ENCODE assay signal across 8 cellular contexts in genomic region chrX:103533428-103534216, GRCh38. TPM values are rescaled to one million over a fixed set of nuclear protein-coding genes. Genes with fewer than 3 reads are reported as not detected.
DNase-seq lines count a peak whose midpoint lies in the region; ATAC-seq and TF ChIP-seq lines count a peak whose summit lies in the region.

No MANE protein-coding gene starts in this region.

- no peaks in the 10 kb centered on the region for H3K27me3 ChIP-seq in OCI-LY1 (ENCODE audit: insufficient read depth, low read length)
- H3K27me3 ChIP-seq in fibroblast of lung (ENCODE audit: control insufficient read depth, insufficient read depth, low read length), result no peaks in the 10 kb centered on the region
- H3K27me3 ChIP-seq in naive thymus-derived CD4-positive, alpha-beta T cell (ENCODE audit: control insufficient read depth in 2 of 2, insufficient read depth in 2 of 2, low read length in 2 of 2), result no peaks in the 10 kb centered on the region

- H3K27me3 Mint-ChIP-seq in naive thymus-derived CD4-positive, alpha-beta T cell, result peaks cover 0 to 5% (median 0%) of the 10 kb centered on the region in 5 donors

- peaks cover 0 to 5% (median 3%) of the 10 kb centered on the region in 7 donors for H3K4me1 Mint-ChIP-seq in naive thymus-derived CD4-positive, alpha-beta T cell
- H3K4me1 Mint-ChIP-seq in stimulated activated effector memory CD8-positive, alpha-beta T cell treated with anti-CD3 and anti-CD28 coated beads, Interleukin-12 subunit alpha, Interleukin-12 subunit beta, amount 100 ng/mL, for 72 hours, result peaks cover 4% of the 10 kb centered on the region

- H3K36me3 ChIP-seq in OCI-LY1 (ENCODE audit: insufficient read depth, low read length) (no peaks in the 10 kb centered on the region), fibroblast of lung (ENCODE audit: control insufficient read depth, insufficient read depth, low read length) (no peaks in the 10 kb centered on the region)
- H3K36me3 ChIP-seq in naive thymus-derived CD4-positive, alpha-beta T cell (ENCODE audit: control insufficient read depth in 2 of 3, insufficient read depth in 3 of 3, low read length in 3 of 3), result no peaks in the 10 kb centered on the region

- no peaks in the 10 kb centered on the region for H3K9me3 ChIP-seq in OCI-LY1 (ENCODE audit: low read length)
- H3K9me3 ChIP-seq in fibroblast of lung (ENCODE audit: control insufficient read depth, insufficient read depth, low read depth, low read length), result no peaks in the 10 kb centered on the region
- no peaks in the 10 kb centered on the region for H3K9me3 ChIP-seq in naive thymus-derived CD4-positive, alpha-beta T cell (ENCODE audit: control insufficient read depth in 2 of 3, low read length in 3 of 3)

- TF ChIP-seq CTCF in GM12874 (IDR thresholded peaks at IDR 0.05; ENCODE audit: insufficient read depth, low read depth, low read length) (peak; percentile 61), OCI-LY1 (IDR thresholded peaks at IDR 0.05; ENCODE audit: low read length) (peak; percentile 56), fibroblast of lung (conservative IDR thresholded peaks at IDR 0.05 in 1 of 2, IDR thresholded peaks at IDR 0.05 in 1 of 2; ENCODE audit: low read depth in 1 of 2, low read length in 2 of 2) (peak; percentile 67 to 76)

- ATAC-seq in HG03520 (IDR thresholded peaks at IDR 0.05; ENCODE audit: unreplicated experiment) (peak; percentile 75), HG03460 (IDR thresholded peaks at IDR 0.05; ENCODE audit: unreplicated experiment) (no peak)
- ATAC-seq in naive thymus-derived CD4-positive, alpha-beta T cell, result peak; percentile 72
- ATAC-seq in stimulated activated effector memory CD8-positive, alpha-beta T cell treated with anti-CD3 and anti-CD28 coated beads, Interleukin-12 subunit alpha, Interleukin-12 subunit beta, amount 100 ng/mL, for 72 hours, result peak; percentile 42

- POLR2A ChIA-PET in naive thymus-derived CD4-positive, alpha-beta T cell (lab: Charles Lee), result no interaction called here

- H3K4me2 ChIP-seq in OCI-LY1 (ENCODE audit: low read length), result no peak overlapping the region
- peak overlapping the region; percentile 78 for H3K4me2 ChIP-seq in fibroblast of lung (ENCODE audit: extremely low read depth, insufficient read depth, low read length)

- H3K27ac ChIP-seq in OCI-LY1 (ENCODE audit: low read depth, low read length, poor library complexity, severe bottlenecking) (no peak overlapping the region), fibroblast of lung (ENCODE audit: insufficient read depth, low read length) (no peak overlapping the region)
- no peak overlapping the region for H3K27ac ChIP-seq in naive thymus-derived CD4-positive, alpha-beta T cell (ENCODE audit: low read depth, low read length)

- peak overlapping the region; percentile 62 to 84 (median 74) for H3K4me3 Mint-ChIP-seq in naive thymus-derived CD4-positive, alpha-beta T cell
- H3K4me3 Mint-ChIP-seq in stimulated activated effector memory CD8-positive, alpha-beta T cell treated with anti-CD3 and anti-CD28 coated beads, Interleukin-12 subunit alpha, Interleukin-12 subunit beta, amount 100 ng/mL, for 72 hours, result peak overlapping the region; percentile 47

- intact Hi-C loops in naive thymus-derived CD4-positive, alpha-beta T cell (cut with micrococcal nuclease), result loop anchor here (1.0 to 10.0 kb wide), 7 partner anchors 91 to 408 kb away; partner anchors contain the start of genes MORF4L2 (in 1 of the 2) and TCEAL1 (in 1 of the 2)

- H3K4me1 ChIP-seq in OCI-LY1 (ENCODE audit: insufficient read depth, low read length, severe bottlenecking) (no peaks in the 10 kb centered on the region), fibroblast of lung (ENCODE audit: control insufficient read depth, extremely low read depth, insufficient read depth, low read length) (peaks cover 5% of the 10 kb centered on the region)
- no peaks in the 10 kb centered on the region for H3K4me1 ChIP-seq in naive thymus-derived CD4-positive, alpha-beta T cell (ENCODE audit: control insufficient read depth in 2 of 2, insufficient read depth in 2 of 2, low read length in 2 of 2)

- no peaks in the 10 kb centered on the region for H3K36me3 Mint-ChIP-seq in naive thymus-derived CD4-positive, alpha-beta T cell
- no peaks in the 10 kb centered on the region for H3K36me3 Mint-ChIP-seq in stimulated activated effector memory CD8-positive, alpha-beta T cell treated with anti-CD3 and anti-CD28 coated beads, Interleukin-12 subunit alpha, Interleukin-12 subunit beta, amount 100 ng/mL, for 72 hours

- H2AFZ ChIP-seq in OCI-LY1 (ENCODE audit: low read length) (no peak overlapping the region), fibroblast of lung (ENCODE audit: low read length) (peak overlapping the region; percentile 79)

- H3K4me3 ChIP-seq in OCI-LY1 (ENCODE audit: low read depth, low read length, poor library complexity, severe bottlenecking) (no peak overlapping the region), fibroblast of lung (replicated peaks in 1 of 4; ENCODE audit: control extremely low read depth in 1 of 4, insufficient read depth in 1 of 4, low read depth in 3 of 4, low read length in 4 of 4) (peak overlapping the region; percentile 15 to 54 (median 36))
- H3K4me3 ChIP-seq in naive thymus-derived CD4-positive, alpha-beta T cell (ENCODE audit: low read length), result peak overlapping the region; percentile 46

- H4K20me1 ChIP-seq in OCI-LY1 (ENCODE audit: insufficient read depth, low read length) (no peaks in the 10 kb centered on the region), fibroblast of lung (ENCODE audit: control insufficient read depth, extremely low read depth, insufficient read depth, low read length) (no peaks in the 10 kb centered on the region)

- H3K9me3 Mint-ChIP-seq in naive thymus-derived CD4-positive, alpha-beta T cell, result no peaks in the 10 kb centered on the region
- H3K9me3 Mint-ChIP-seq in stimulated activated effector memory CD8-positive, alpha-beta T cell treated with anti-CD3 and anti-CD28 coated beads, Interleukin-12 subunit alpha, Interleukin-12 subunit beta, amount 100 ng/mL, for 72 hours, result no peaks in the 10 kb centered on the region

- CTCF ChIA-PET in naive thymus-derived CD4-positive, alpha-beta T cell (lab: Charles Lee), result interaction anchor here (0.7 to 1.6 kb wide), 3 partner anchors 9 to 285 kb away, joined by 3 to 5 read pairs (median 3); no protein-coding TSS in a partner anchor

- H3K79me2 ChIP-seq in OCI-LY1 (ENCODE audit: insufficient read depth, low read length), result no peaks in the 10 kb centered on the region
- no peaks in the 10 kb centered on the region for H3K79me2 ChIP-seq in fibroblast of lung (ENCODE audit: control insufficient read depth, insufficient read depth, low read length)

- DNase-seq in activated T-helper 1 cell treated with Interleukin-2 at 50 U/mL for 16 hours (ENCODE audit: low read depth) (peak; percentile 36), fibroblast of lung (ENCODE audit: low read depth in 2 of 2) (peak; percentile 44 to 77)
- peak; percentile 29 to 70 (median 53) for DNase-seq in naive thymus-derived CD4-positive, alpha-beta T cell
- DNase-seq in stimulated activated effector memory CD8-positive, alpha-beta T cell treated with anti-CD3 and anti-CD28 coated beads, Interleukin-12 subunit alpha, Interleukin-12 subunit beta, amount 100 ng/mL, for 72 hours (ENCODE audit: low spot score in 2 of 2), result peak; percentile 42 to 77

- H3K27ac Mint-ChIP-seq in naive thymus-derived CD4-positive, alpha-beta T cell, result peak overlapping the region in 2 of 9 donors; percentile 38 to 73
- H3K27ac Mint-ChIP-seq in stimulated activated effector memory CD8-positive, alpha-beta T cell treated with anti-CD3 and anti-CD28 coated beads, Interleukin-12 subunit alpha, Interleukin-12 subunit beta, amount 100 ng/mL, for 72 hours, result no peak overlapping the region

- no peaks in the 10 kb centered on the region for H3F3A ChIP-seq in OCI-LY1 (ENCODE audit: insufficient read depth, low read length)

- no peak overlapping the region for H3K9ac ChIP-seq in OCI-LY1 (ENCODE audit: low read length)
- H3K9ac ChIP-seq in fibroblast of lung (ENCODE audit: insufficient read depth, low read length), result peak overlapping the region; percentile 48

- no peaks in the 10 kb centered on the region for H3K9me2 ChIP-seq in OCI-LY1 (ENCODE audit: low read depth, low read length)

RNA-seq across cellular contexts. Expression of gene RAB40A, which starts 14.3 kb away (rescaled TPM):
- under 0.01 and 0.17 TPM in 2 replicates for total RNA-seq in fibroblast of lung
- polyA plus RNA-seq in fibroblast of lung, result 0.06 and 0.07 TPM in 2 replicates
- polyA plus RNA-seq in fibroblast of lung (2012), result 0.35 and 0.48 TPM in 2 replicates
- not detected in 2 replicates for polyA minus RNA-seq in fibroblast of lung (ENCODE audit: low replicate concordance)
- total RNA-seq in naive thymus-derived CD4-positive, alpha-beta T cell, result under 1 TPM in 3 of 5 experiments, not detected in 2; 0.17 to 0.27 (median 0.19) TPM
- polyA plus RNA-seq in naive thymus-derived CD4-positive, alpha-beta T cell, result under 1 TPM in 1 of 2 donors, not detected in 1; 0.09 TPM

RNA-seq across cellular contexts. Expression of gene TCEAL4, which starts 51.7 kb away (rescaled TPM):
- total RNA-seq in fibroblast of lung, result 57.0 and 63.6 TPM in 2 replicates
- polyA plus RNA-seq in fibroblast of lung, result 47.3 and 75.7 TPM in 2 replicates
- polyA plus RNA-seq in fibroblast of lung (2012), result 114 and 168 TPM in 2 replicates
- polyA minus RNA-seq in fibroblast of lung (ENCODE audit: low replicate concordance), result 3.1 and 4.1 TPM in 2 replicates
- 10 to 100 TPM in 1 of 5 experiments, 1 to 10 TPM in 4; 1.8 to 11.7 (median 9.3) TPM for total RNA-seq in naive thymus-derived CD4-positive, alpha-beta T cell
- 10 to 100 TPM; 13.7 to 15.1 TPM for polyA plus RNA-seq in naive thymus-derived CD4-positive, alpha-beta T cell
